In genomic region chr1:212928323-212929281, GRCh38 we compare ENCODE assay signal across 12 cellular contexts. TPM values are rescaled to one million over a fixed set of nuclear protein-coding genes. Genes with fewer than 3 reads are reported as not detected.
DNase-seq lines count a peak whose midpoint lies in the region; ATAC-seq and TF ChIP-seq lines count a peak whose summit lies in the region.
"Had no signal": no experiment of that assay in that cellular context is flagged by ENCODE, and none has a peak within 500 bp of the region (broad histone marks: within the 10 kb centered on the region; RNA-seq: fewer than 3 reads in every experiment).

No MANE protein-coding gene starts in this region.

- TF ChIP-seq CTCF in natural killer cell (IDR thresholded peaks at IDR 0.05), result no peak

- H3K27me3 ChIP-seq in HUES48 (ENCODE audit: control insufficient read depth, insufficient read depth, low read length) (no peaks in the 10 kb centered on the region), iPS-18a (ENCODE audit: control insufficient read depth, insufficient read depth, low read length) (no peaks in the 10 kb centered on the region)

- H3K9ac ChIP-seq in HUES48 (ENCODE audit: low read depth, low read length) (no peak overlapping the region), iPS-18a (ENCODE audit: low read length) (peak overlapping the region; percentile 29)

- H3K4me3 Mint-ChIP-seq in natural killer cell, result no peak overlapping the region

- H3K4me1 ChIP-seq in HUES48 (ENCODE audit: control insufficient read depth, insufficient read depth, low read length), result peaks cover 29% of the 10 kb centered on the region
- H3K4me1 ChIP-seq in iPS-18a (ENCODE audit: control insufficient read depth, low read depth, low read length), result peaks cover 21% of the 10 kb centered on the region

- peak overlapping the region; percentile 10; the same call in 1 of the 2 replicates for H3K4me3 ChIP-seq in HUES48 (ENCODE audit: low read depth, low read length)
- H3K4me3 ChIP-seq in iPS-18a (ENCODE audit: low read length), result peak overlapping the region; percentile 16

- no peaks in the 10 kb centered on the region for H3K36me3 Mint-ChIP-seq in natural killer cell

- POLR2A ChIA-PET in HEK293T (lab: Yijun Ruan, JAX), result no interaction called here

- no peaks in the 10 kb centered on the region for H3K9me3 Mint-ChIP-seq in natural killer cell

- H3K9me3 ChIP-seq in HUES48 (ENCODE audit: control insufficient read depth, insufficient read depth, low read length) (no peaks in the 10 kb centered on the region), iPS-18a (ENCODE audit: control insufficient read depth, low read depth, low read length) (no peaks in the 10 kb centered on the region)

- H3K27ac ChIP-seq in HUES48 (ENCODE audit: low read depth, low read length) (peak overlapping the region; percentile 86), iPS-18a (ENCODE audit: low read length) (peak overlapping the region; percentile 41)

- CTCF ChIA-PET in HEK293T (lab: Yijun Ruan, JAX), result no interaction called here

- H3K27ac Mint-ChIP-seq in natural killer cell, result no peak overlapping the region

- H3K36me3 ChIP-seq in HUES48 (ENCODE audit: control insufficient read depth, insufficient read depth, low read length) (no peaks in the 10 kb centered on the region), iPS-18a (ENCODE audit: control insufficient read depth, low read depth, low read length) (no peaks in the 10 kb centered on the region)

- intact Hi-C loops in natural killer cell (cut with micrococcal nuclease), result no loop called here

- peak; percentile 64 for ATAC-seq in GM18498 (IDR thresholded peaks at IDR 0.05; ENCODE audit: unreplicated experiment)
- ATAC-seq in GM21825 (IDR thresholded peaks at IDR 0.05; ENCODE audit: unreplicated experiment), result peak; percentile 63
- ATAC-seq in natural killer cell, result no peak

- DNase-seq in natural killer cell (no peak), HEK293T (ENCODE audit: extremely low spot score) (no peak), nucleus accumbens (lab: John Stamatoyannopoulos, UW) (no peak)
- no peak for DNase-seq in effector CD4-positive, alpha-beta T cell
- DNase-seq: activated CD4-positive, alpha-beta T cell treated with anti-CD3 and anti-CD28 coated beads for 1 hour; hippocampal formation; NCI-H2227 treated with DMSO at 0.1 percent for 48 hours had no signal

- H3K4me1 Mint-ChIP-seq in natural killer cell, result no peaks in the 10 kb centered on the region

- H3K27me3 Mint-ChIP-seq in natural killer cell (ENCODE audit: low read depth in 2 of 2), result peaks cover 0 to 9% of the 10 kb centered on the region in 2 donors

TF ChIP-seq in HEK293T, 16 proteins besides CTCF, POLR2A, EP300 and RAD21:
- TF ChIP-seq NFRKB (IDR thresholded peaks at IDR 0.05), result no peak
- TF ChIP-seq, protein P1, sequence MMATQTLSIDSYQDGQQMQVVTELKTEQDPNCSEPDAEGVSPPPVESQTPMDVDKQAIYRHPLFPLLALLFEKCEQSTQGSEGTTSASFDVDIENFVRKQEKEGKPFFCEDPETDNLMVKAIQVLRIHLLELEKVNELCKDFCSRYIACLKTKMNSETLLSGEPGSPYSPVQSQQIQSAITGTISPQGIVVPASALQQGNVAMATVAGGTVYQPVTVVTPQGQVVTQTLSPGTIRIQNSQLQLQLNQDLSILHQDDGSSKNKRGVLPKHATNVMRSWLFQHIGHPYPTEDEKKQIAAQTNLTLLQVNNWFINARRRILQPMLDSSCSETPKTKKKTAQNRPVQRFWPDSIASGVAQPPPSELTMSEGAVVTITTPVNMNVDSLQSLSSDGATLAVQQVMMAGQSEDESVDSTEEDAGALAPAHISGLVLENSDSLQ (IDR thresholded peaks at IDR 0.05), result no peak
- no peak for TF ChIP-seq SP1 (IDR thresholded peaks at IDR 0.05)
- no peak for TF ChIP-seq BHLHE40 (IDR thresholded peaks at IDR 0.05; ENCODE audit: borderline replicate concordance)
- TF ChIP-seq ELF4 (IDR thresholded peaks at IDR 0.05), result no peak
- TF ChIP-seq LEF1 (IDR thresholded peaks at IDR 0.05; ENCODE audit: borderline replicate concordance), result no peak
- no peak for TF ChIP-seq FOXK2 (IDR thresholded peaks at IDR 0.05)
- TF ChIP-seq SUZ12 (IDR thresholded peaks at IDR 0.05), result no peak
- no peak for TF ChIP-seq ARNT (IDR thresholded peaks at IDR 0.05)
- TF ChIP-seq FOXA1 (IDR thresholded peaks at IDR 0.05), result no peak
- TF ChIP-seq FOXM1 (IDR thresholded peaks at IDR 0.05; ENCODE audit: borderline replicate concordance), result no peak
- no peak for TF ChIP-seq TARDBP (IDR thresholded peaks at IDR 0.05)
- TF ChIP-seq HDGF (IDR thresholded peaks at IDR 0.05; ENCODE audit: borderline replicate concordance), result no peak
- no peak for TF ChIP-seq L3MBTL2 (conservative IDR thresholded peaks at IDR 0.05)
- no peak for TF ChIP-seq ZNF384 (IDR thresholded peaks at IDR 0.05)
- TF ChIP-seq CTBP1 (IDR thresholded peaks at IDR 0.05; ENCODE audit: borderline replicate concordance), result no peak

RNA-seq across cellular contexts. Expression of gene VASH2, which starts 21.7 kb away (rescaled TPM):
- not detected for total RNA-seq in natural killer cell
- total RNA-seq: bronchial epithelial cell had no signal

Comparison
In these comparisons a context has a peak if more than half of its experiments do, and no peak if none do; other contexts are left out.
1. ATAC-seq: peak in GM18498 (single experiment) and GM21825 (single experiment); none in natural killer cell (0 of 3).